In genomic region chrX:70979136-70979762, GRCh38 we compare ENCODE assay signal across 8 cellular contexts. TPM values are rescaled to one million over a fixed set of nuclear protein-coding genes. Genes with fewer than 3 reads are reported as not detected.
DNase-seq lines count a peak whose midpoint lies in the region; ATAC-seq, FAIRE-seq and TF ChIP-seq lines count a peak whose summit lies in the region.

No MANE protein-coding gene starts in this region.

- no peak overlapping the region for H3K4ac ChIP-seq in mesendoderm (ENCODE audit: low read depth, low read length)

- H3K4me3 ChIP-seq in DND-41 (ENCODE audit: low read depth in 1 of 2, low read length in 2 of 2) (no peak overlapping the region), HUES64 (ENCODE audit: low read length) (no peak overlapping the region), GM12878 (no peak overlapping the region), mesendoderm (ENCODE audit: low read length) (no peak overlapping the region)

- no peak overlapping the region for H3K23ac ChIP-seq in mesendoderm (ENCODE audit: low read length)

- H3K36me3 ChIP-seq in DND-41 (ENCODE audit: insufficient read depth, low read length) (no peaks in the 10 kb centered on the region), HUES64 (ENCODE audit: insufficient read depth, low read length) (no peaks in the 10 kb centered on the region), GM12878 (ENCODE audit: control insufficient read depth in 2 of 2, insufficient read depth in 2 of 2, low read length in 1 of 2) (no peaks in the 10 kb centered on the region), mesendoderm (ENCODE audit: control insufficient read depth, insufficient read depth, low read length) (no peaks in the 10 kb centered on the region)

- no peak for ATAC-seq in DND-41 (ENCODE audit: insufficient read depth, low read depth)
- peak; percentile 79 for ATAC-seq in GM12878
- no peak for ATAC-seq in GM18502 (IDR thresholded peaks at IDR 0.05; ENCODE audit: poor library complexity, unreplicated experiment)

- H2AFZ ChIP-seq in DND-41 (ENCODE audit: low read depth, low read length) (no peak overlapping the region), GM12878 (ENCODE audit: control insufficient read depth, low read depth, low read length) (no peak overlapping the region; the same call in 1 of the 2 replicates)

- no peak for TF ChIP-seq EP300 in GM12878 (IDR thresholded peaks at IDR 0.05; ENCODE audit: borderline replicate concordance in 1 of 2, control insufficient read depth in 1 of 2, low read depth in 2 of 2, low read length in 2 of 2)

- no peaks in the 10 kb centered on the region for H3K9me3 ChIP-seq in DND-41 (ENCODE audit: insufficient read depth, low read length, severe bottlenecking)
- H3K9me3 ChIP-seq in HUES64 (ENCODE audit: insufficient read depth, low read depth, low read length) = no peaks in the 10 kb centered on the region
- no peaks in the 10 kb centered on the region for H3K9me3 ChIP-seq in GM12878 (replicated peaks; ENCODE audit: control insufficient read depth, insufficient read depth, low read length)

- no peak overlapping the region for H2BK5ac ChIP-seq in mesendoderm (ENCODE audit: low read length)

- H2AK5ac ChIP-seq in mesendoderm (ENCODE audit: low read length) = no peak overlapping the region

- SMC1A ChIA-PET in GM12878 (lab: Charles Lee; ENCODE audit: uncharacterized antibody, unreplicated experiment) = no interaction called here

- no peak overlapping the region for H4K8ac ChIP-seq in mesendoderm (ENCODE audit: low read depth, low read length)

- H3K9ac ChIP-seq in DND-41 (ENCODE audit: low read depth, low read length) = no peak overlapping the region
- peak overlapping the region; percentile 64 for H3K9ac ChIP-seq in HUES64 (ENCODE audit: low read depth, low read length)
- no peak overlapping the region for H3K9ac ChIP-seq in GM12878 (ENCODE audit: control insufficient read depth, insufficient read depth, low read length)
- H3K9ac ChIP-seq in mesendoderm (ENCODE audit: low read length) = no peak overlapping the region

- H2BK120ac ChIP-seq in mesendoderm (ENCODE audit: low read depth, low read length) = no peak overlapping the region

- H4K5ac ChIP-seq in mesendoderm (ENCODE audit: low read length) = no peak overlapping the region

- POLR2A ChIA-PET in GM12878 (lab: Charles Lee) = no interaction called here

- intact Hi-C loops in GM12878 (cut with micrococcal nuclease; ENCODE audit: unreplicated experiment) = no loop called here

- H3K4me1 ChIP-seq in DND-41 (ENCODE audit: insufficient read depth, low read length) (no peaks in the 10 kb centered on the region), HUES64 (ENCODE audit: insufficient read depth, low read length) (peaks cover 6% of the 10 kb centered on the region; the same call in 1 of the 2 replicates), GM12878 (ENCODE audit: control insufficient read depth, insufficient read depth, low read length) (no peaks in the 10 kb centered on the region), mesendoderm (ENCODE audit: control insufficient read depth, low read depth, low read length) (no peaks in the 10 kb centered on the region)

- H4K20me1 ChIP-seq in DND-41 (ENCODE audit: insufficient read depth, low read length) = no peaks in the 10 kb centered on the region
- H4K20me1 ChIP-seq in GM12878 (ENCODE audit: control insufficient read depth, insufficient read depth) = no peaks in the 10 kb centered on the region

- H3K27me3 ChIP-seq in DND-41 (ENCODE audit: insufficient read depth, low read length, poor library complexity) = no peaks in the 10 kb centered on the region
- H3K27me3 ChIP-seq in HUES64 (ENCODE audit: insufficient read depth, low read length) = no peaks in the 10 kb centered on the region
- no peaks in the 10 kb centered on the region for H3K27me3 ChIP-seq in GM12878 (replicated peaks in 1 of 2; ENCODE audit: control insufficient read depth in 2 of 2, insufficient read depth in 2 of 2, low read length in 1 of 2)
- H3K27me3 ChIP-seq in mesendoderm (ENCODE audit: insufficient read depth, low read length, poor library complexity) = no peaks in the 10 kb centered on the region

- TF ChIP-seq POLR2A in GM12878 (IDR thresholded peaks at IDR 0.05; ENCODE audit: low read depth, low read length) = no peak

- in situ Hi-C loops in GM12878 (cut with MboI) = no loop called here

- RAD21 ChIA-PET in GM12878 (lab: Charles Lee; ENCODE audit: unreplicated experiment) = interaction anchor here (0.6 kb wide), 1 partner anchor 27 kb away, joined by 5 read pairs; no protein-coding TSS in a partner anchor

- CTCF ChIA-PET in GM12878 (lab: Yijun Ruan, JAX) = interaction anchor here (2.6 kb wide), 1 partner anchor 9 kb away, joined by 11 read pairs; no protein-coding TSS in a partner anchor

- H3K56ac ChIP-seq in mesendoderm (ENCODE audit: low read length) = peak overlapping the region; percentile 60

- no TSS peak for BruUV-seq in GM12878 (replicated peaks; lab: Mats Ljungman, UMichigan)

- H3K27ac ChIP-seq in DND-41 (ENCODE audit: low read length) (no peak overlapping the region), HUES64 (ENCODE audit: low read depth, low read length) (no peak overlapping the region), GM12878 (ENCODE audit: control insufficient read depth, insufficient read depth) (no peak overlapping the region), mesendoderm (ENCODE audit: low read depth, low read length) (no peak overlapping the region)

- H2BK15ac ChIP-seq in mesendoderm (replicated peaks; ENCODE audit: low read depth) = no peak overlapping the region

- H3K79me2 ChIP-seq in DND-41 (ENCODE audit: insufficient read depth, low read length) (no peaks in the 10 kb centered on the region), GM12878 (ENCODE audit: control insufficient read depth, insufficient read depth, low read length) (no peaks in the 10 kb centered on the region), mesendoderm (ENCODE audit: control insufficient read depth, insufficient read depth, low read length) (no peaks in the 10 kb centered on the region)

- no peak overlapping the region for H3K18ac ChIP-seq in mesendoderm (ENCODE audit: low read length)

- WGBS in HUES64 = 14% methylated on average over 8 of the region's 9 CpGs
- 19% methylated on average over 8 of the region's 9 CpGs for WGBS in GM12878 (ENCODE audit: insufficient coverage, insufficient replicate concordance, low lambda C conversion rate, missing lambda C conversion rate)
- no CpG with 5 or more reads among the region's 9 CpGs for WGBS in mesendoderm (ENCODE audit: extremely low coverage, insufficient coverage, low lambda C conversion rate)

- DNase-seq in DND-41 (no peak), GM12878 (ENCODE audit: low read depth, low spot score) (no peak), mesendoderm (peak; percentile 74), mesenteric fat pad (ENCODE audit: low spot score) (no peak), NCI-H446 treated with DMSO at 0.1 percent for 48 hours (lab: John Stamatoyannopoulos, UW) (no peak), NCI-H1694 (lab: John Stamatoyannopoulos, UW) (no peak)

- H3K4me2 ChIP-seq in DND-41 (ENCODE audit: insufficient read depth, low read length) (no peak overlapping the region), GM12878 (ENCODE audit: control insufficient read depth, insufficient read depth) (no peak overlapping the region), mesendoderm (ENCODE audit: low read length) (no peak overlapping the region)

- FAIRE-seq in GM12878 (lab: Jason Lieb, UNC) = peak; percentile 65

- H3K79me1 ChIP-seq in mesendoderm (ENCODE audit: low read length) = no peaks in the 10 kb centered on the region

- TF ChIP-seq RAD21 in GM12878 (IDR thresholded peaks at IDR 0.05; ENCODE audit: insufficient read depth, low read depth, low read length) = 0 out of 2 replicates have a peak, but pooled peaks have one; percentile 17

- TF ChIP-seq CTCF in DND-41 (IDR thresholded peaks at IDR 0.05; ENCODE audit: borderline replicate concordance, extremely low read depth, low read length, poor library complexity, severe bottlenecking) (peak; percentile 20), GM12878 (IDR thresholded peaks at IDR 0.05 in 2 of 3, conservative IDR thresholded peaks at IDR 0.05 in 1 of 3; ENCODE audit: control insufficient read depth in 2 of 3, extremely low read depth in 1 of 3, insufficient read depth in 1 of 3, low read depth in 3 of 3, low read length in 3 of 3) (peak; percentile 24 to 40 (median 37); a peak in 4 of 6 replicates)

TF ChIP-seq in GM12878, 131 proteins besides CTCF, POLR2A, EP300 and RAD21 (continues in another document):
- TF ChIP-seq BCL3 (IDR thresholded peaks at IDR 0.05; ENCODE audit: borderline replicate concordance, insufficient read depth, low read depth, low read length, poor library complexity, severe bottlenecking) = no peak
- no peak for TF ChIP-seq TBL1XR1 (IDR thresholded peaks at IDR 0.05; ENCODE audit: low read depth, low read length)
- TF ChIP-seq IKZF1 (conservative IDR thresholded peaks at IDR 0.05) = no peak

RNA-seq across cellular contexts. Expression of gene SLC7A3, which starts 48.4 kb away (rescaled TPM):
- polyA plus RNA-seq in HUES64 (2013, experiment 1 of 2) = 55.9 TPM
- polyA plus RNA-seq in HUES64 (2013, experiment 2 of 2) = 53.6 TPM
- not detected in 2 replicates for total RNA-seq in GM12878 (2013; cell fraction: nucleolus; rRNA removed)
- total RNA-seq in GM12878 (2014; rRNA removed) = not detected in 2 replicates
- total RNA-seq in GM12878 (2014; rRNA removed; fragmentation: Illumina TruSeq; extraction: Trizol) = not detected in 2 replicates
- total RNA-seq in GM12878 (2021) = 0.18 TPM in 1 of 2 replicates, not detected in the other
- not detected for polyA plus RNA-seq in GM12878 (2011; ENCODE audit: low read depth)
- not detected in 2 replicates for polyA plus RNA-seq in GM12878 (2011; rRNA removed)
- polyA plus RNA-seq in GM12878 (2011; cell fraction: cytosol; rRNA removed) = 0.04 TPM in 1 of 2 replicates, not detected in the other
- not detected in 2 replicates for polyA plus RNA-seq in GM12878 (2011; cell fraction: nucleus; rRNA removed)
- not detected in 2 replicates for polyA plus RNA-seq in GM12878 (2012)
- not detected in 2 replicates for polyA plus RNA-seq in GM12878 (2014; fragmentation: Illumina TruSeq; extraction: Trizol)
- polyA plus RNA-seq in GM12878 (2014; fragmentation: Nextera tagmentation; extraction: Ambion mirVana) = not detected
- polyA plus RNA-seq in GM12878 (2014; rRNA removed) = not detected in 2 replicates
- polyA plus RNA-seq in GM12878 (2016; fragmentation: Nextera tagmentation; extraction: Ambion mirVana) = under 1 TPM in 1 of 2 experiments, not detected in 1; 0.09 TPM
- polyA minus RNA-seq in GM12878 (2011; rRNA and poly(A)+ RNA removed) = 0.15 TPM in 1 of 2 replicates, not detected in the other
- not detected in 2 replicates for polyA minus RNA-seq in GM12878 (2011; cell fraction: cytosol; rRNA and poly(A)+ RNA removed)
- polyA minus RNA-seq in GM12878 (2011; cell fraction: nucleus; rRNA and poly(A)+ RNA removed) = not detected in 2 replicates
- 63.7 TPM for polyA plus RNA-seq in mesendoderm (2013, experiment 1 of 2)
- 62.5 TPM for polyA plus RNA-seq in mesendoderm (2013, experiment 2 of 2)
- total RNA-seq in mesenteric fat pad = not detected
